In genomic region chr16:53093162-53093744, GRCh38 we compare ENCODE assay signal across 11 cellular contexts. TPM values are rescaled to one million over a fixed set of nuclear protein-coding genes. Genes with fewer than 3 reads are reported as not detected.
A peak's percentile ranks its signal among the peaks of the same experiment; 100 is the strongest.
DNase-seq lines count a peak whose midpoint lies in the region; ATAC-seq, FAIRE-seq and TF ChIP-seq lines count a peak whose summit lies in the region.
"Had no signal": no experiment of that assay in that cellular context is flagged by ENCODE, and none has a peak within 500 bp of the region (broad histone marks: within the 10 kb centered on the region; RNA-seq: fewer than 3 reads in every experiment).

No MANE protein-coding gene starts in this region.

- H3K27me3 Mint-ChIP-seq in CD4-positive, alpha-beta T cell: no peaks in the 10 kb centered on the region
- H3K27me3 Mint-ChIP-seq in GM23338 (ENCODE audit: insufficient read depth, low read depth, poor library complexity): peaks cover 8% of the 10 kb centered on the region

- no peak overlapping the region for H3K27ac ChIP-seq in CD4-positive, alpha-beta T cell (ENCODE audit: low read depth, low read length)
- H3K27ac ChIP-seq in OCI-LY1 (ENCODE audit: low read depth, low read length, poor library complexity, severe bottlenecking) (peak overlapping the region; percentile 56), endothelial cell of umbilical vein (ENCODE audit: insufficient read depth, low read depth, low read length) (peak overlapping the region; percentile 51), sigmoid colon (peak overlapping the region; percentile 17 to 90 (median 73)), GM23338 (ENCODE audit: low read depth) (no peak overlapping the region)

- CTCF ChIA-PET in CD4-positive, alpha-beta T cell (lab: Charles Lee): no interaction called here
- CTCF ChIA-PET in endothelial cell of umbilical vein (lab: Charles Lee): interaction anchor here (0.9 to 1.5 kb wide), 3 partner anchors 10 to 114 kb away, joined by 3 to 4 read pairs (median 4); no protein-coding TSS in a partner anchor

- H3K4me1 ChIP-seq in OCI-LY1 (ENCODE audit: insufficient read depth, low read length, severe bottlenecking) (peaks cover 37% of the 10 kb centered on the region), endothelial cell of umbilical vein (ENCODE audit: control insufficient read depth, extremely low read depth, insufficient read depth, low read length) (peaks cover 55% of the 10 kb centered on the region), sigmoid colon (peaks cover 0 to 69% (median 66%) of the 10 kb centered on the region in 4 donors), GM23338 (ENCODE audit: insufficient read depth) (peaks cover 58% of the 10 kb centered on the region)

- no peaks in the 10 kb centered on the region for H4K20me1 ChIP-seq in OCI-LY1 (ENCODE audit: insufficient read depth, low read length)
- no peaks in the 10 kb centered on the region for H4K20me1 ChIP-seq in endothelial cell of umbilical vein (replicated peaks; ENCODE audit: control insufficient read depth, extremely low read depth, insufficient read depth, low read length)
- no peaks in the 10 kb centered on the region for H4K20me1 ChIP-seq in GM23338 (replicated peaks; ENCODE audit: insufficient read depth)

- dilution Hi-C loops in endothelial cell of umbilical vein (cut with MboI; ENCODE audit: extremely low pct_ligation_motif_present, low sequenced_read_pairs): no loop called here

- H3K4me2 ChIP-seq in OCI-LY1 (ENCODE audit: low read length) (no peak overlapping the region), endothelial cell of umbilical vein (ENCODE audit: insufficient read depth, low read length) (no peak overlapping the region), GM23338 (no peak overlapping the region)

- no peak for FAIRE-seq in endothelial cell of umbilical vein (lab: Jason Lieb, UNC)
- FAIRE-seq: kidney had no signal

- POLR2A ChIA-PET in CD4-positive, alpha-beta T cell (lab: Charles Lee): interaction anchor here (0.6 kb wide), 1 partner anchor 104 kb away, joined by 3 read pairs; no protein-coding TSS in a partner anchor
- POLR2A ChIA-PET in endothelial cell of umbilical vein (lab: Charles Lee): interaction anchor here (0.6 kb wide), 1 partner anchor 21 kb away, joined by 7 read pairs; no protein-coding TSS in a partner anchor

- H3K9me1 ChIP-seq in endothelial cell of umbilical vein (replicated peaks; ENCODE audit: control insufficient read depth, extremely low read depth, insufficient read depth, low read length): no peaks in the 10 kb centered on the region

- H3K4me1 Mint-ChIP-seq in CD4-positive, alpha-beta T cell (ENCODE audit: low read depth): peaks cover 17% of the 10 kb centered on the region
- peaks cover 52% of the 10 kb centered on the region for H3K4me1 Mint-ChIP-seq in GM23338

- no peaks in the 10 kb centered on the region for H3K9me3 ChIP-seq in CD4-positive, alpha-beta T cell (ENCODE audit: control insufficient read depth, low read length)
- no peaks in the 10 kb centered on the region for H3K9me3 ChIP-seq in OCI-LY1 (ENCODE audit: low read length)
- no peaks in the 10 kb centered on the region for H3K9me3 ChIP-seq in endothelial cell of umbilical vein (replicated peaks; ENCODE audit: control insufficient read depth, insufficient read depth, low read length)
- H3K9me3 ChIP-seq in sigmoid colon: no peaks in the 10 kb centered on the region

- peak overlapping the region; percentile 67 for H3K27ac Mint-ChIP-seq in CD4-positive, alpha-beta T cell
- no peak overlapping the region for H3K27ac Mint-ChIP-seq in GM23338

- no peak overlapping the region for H3K4me3 ChIP-seq in OCI-LY1 (ENCODE audit: low read depth, low read length, poor library complexity, severe bottlenecking)
- no peak overlapping the region for H3K4me3 ChIP-seq in endothelial cell of umbilical vein (replicated peaks in 1 of 3; ENCODE audit: insufficient read depth in 1 of 3, low read depth in 1 of 3, low read length in 3 of 3)
- no peak overlapping the region for H3K4me3 ChIP-seq in sigmoid colon
- no peak overlapping the region for H3K4me3 ChIP-seq in GM23338

- WGBS in sigmoid colon, 2 donors: 96 to 97% methylated on average over 5 of the region's 5 CpGs

- no peaks in the 10 kb centered on the region for H3K79me2 ChIP-seq in OCI-LY1 (ENCODE audit: insufficient read depth, low read length)
- peaks cover 2% of the 10 kb centered on the region for H3K79me2 ChIP-seq in endothelial cell of umbilical vein (ENCODE audit: control insufficient read depth, insufficient read depth, low read length)
- H3K79me2 ChIP-seq in GM23338 (replicated peaks; ENCODE audit: insufficient read depth): peaks cover 9% of the 10 kb centered on the region

- no peaks in the 10 kb centered on the region for H3K9me3 Mint-ChIP-seq in CD4-positive, alpha-beta T cell
- H3K9me3 Mint-ChIP-seq in GM23338: no peaks in the 10 kb centered on the region

- ATAC-seq in CD4-positive, alpha-beta T cell (ENCODE audit: poor library complexity): no peak
- no peak for ATAC-seq in GM23338

- H3K4me3 Mint-ChIP-seq in CD4-positive, alpha-beta T cell: no peak overlapping the region
- H3K4me3 Mint-ChIP-seq in GM23338: no peak overlapping the region

- no peak overlapping the region for H2AFZ ChIP-seq in OCI-LY1 (ENCODE audit: low read length)
- H2AFZ ChIP-seq in endothelial cell of umbilical vein (ENCODE audit: low read depth, low read length): no peak overlapping the region
- H2AFZ ChIP-seq in GM23338: no peak overlapping the region

- H3K27me3 ChIP-seq in CD4-positive, alpha-beta T cell (ENCODE audit: control insufficient read depth, insufficient read depth, low read length): no peaks in the 10 kb centered on the region
- H3K27me3 ChIP-seq in OCI-LY1 (ENCODE audit: insufficient read depth, low read length) (no peaks in the 10 kb centered on the region), endothelial cell of umbilical vein (ENCODE audit: control insufficient read depth in 2 of 2, insufficient read depth in 2 of 2, low read length in 2 of 2) (no peaks in the 10 kb centered on the region), sigmoid colon (no peaks in the 10 kb centered on the region), GM23338 (ENCODE audit: insufficient read depth) (no peaks in the 10 kb centered on the region)

- no peak for TF ChIP-seq EP300 in sigmoid colon (IDR thresholded peaks at IDR 0.05)

- DNase-seq in CD4-positive, alpha-beta T cell: no peak
- DNase-seq in endothelial cell of umbilical vein (ENCODE audit: low read depth, low spot score): no peak
- DNase-seq in sigmoid colon: no peak
- DNase-seq in amygdala (lab: John Stamatoyannopoulos, UW): no peak
- no peak for DNase-seq in GM23338 (ENCODE audit: low spot score)
- DNase-seq in MV-4-11 (lab: John Stamatoyannopoulos, UW): no peak
- DNase-seq in GM13976 (ENCODE audit: low spot score): no peak
- DNase-seq: NCI-H1048, NCI-H526 treated with DMSO at 0.1 percent for 48 hours had no signal

- no peaks in the 10 kb centered on the region for H3K9me2 ChIP-seq in OCI-LY1 (ENCODE audit: low read depth, low read length)
- no peaks in the 10 kb centered on the region for H3K9me2 ChIP-seq in GM23338 (ENCODE audit: insufficient read depth)

- BruUV-seq in endothelial cell of umbilical vein (replicated peaks; lab: Mats Ljungman, UMichigan): no TSS peak

- H3F3A ChIP-seq in OCI-LY1 (ENCODE audit: insufficient read depth, low read length): no peaks in the 10 kb centered on the region
- H3F3A ChIP-seq in GM23338 (replicated peaks; ENCODE audit: low read depth): peaks cover 4% of the 10 kb centered on the region; the same call in 1 of the 2 replicates

- H3K36me3 ChIP-seq in OCI-LY1 (ENCODE audit: insufficient read depth, low read length) (no peaks in the 10 kb centered on the region), endothelial cell of umbilical vein (ENCODE audit: control insufficient read depth in 2 of 2, extremely low read depth in 1 of 2, insufficient read depth in 2 of 2, low read length in 2 of 2) (no peaks in the 10 kb centered on the region), sigmoid colon (no peaks in the 10 kb centered on the region), GM23338 (ENCODE audit: insufficient read depth) (no peaks in the 10 kb centered on the region)

- in situ Hi-C loops in GM13976 (cut with MboI; ENCODE audit: low sequenced_read_pairs, unreplicated experiment): no loop called here

- TF ChIP-seq CTCF in CD4-positive, alpha-beta T cell (IDR thresholded peaks at IDR 0.05): no peak
- TF ChIP-seq CTCF in OCI-LY1 (IDR thresholded peaks at IDR 0.05; ENCODE audit: low read length) (no peak), endothelial cell of umbilical vein (IDR thresholded peaks at IDR 0.05; ENCODE audit: extremely low read depth in 1 of 2, insufficient read depth in 1 of 2, low read depth in 1 of 2, low read length in 2 of 2) (no peak), sigmoid colon (IDR thresholded peaks at IDR 0.05) (no peak), GM23338 (conservative IDR thresholded peaks at IDR 0.05; ENCODE audit: low read depth in 2 of 2) (no peak), GM13976 (IDR thresholded peaks at IDR 0.05; ENCODE audit: borderline replicate concordance, control extremely low read depth, extremely low read depth, insufficient read depth, missing control alignments) (no peak)

- intact Hi-C loops in CD4-positive, alpha-beta T cell (cut with DNase I, micrococcal nuclease): no loop called here
- intact Hi-C loops in endothelial cell of umbilical vein (cut with micrococcal nuclease) (loop anchor here (1.0 to 5.0 kb wide), 2 partner anchors 36 to 424 kb away; no protein-coding TSS in a partner anchor), sigmoid colon (cut with DNase I) (no loop called here)

- H3K36me3 Mint-ChIP-seq in CD4-positive, alpha-beta T cell (ENCODE audit: low read depth): no peaks in the 10 kb centered on the region
- H3K36me3 Mint-ChIP-seq in GM23338 (ENCODE audit: low read depth): peaks cover 3% of the 10 kb centered on the region; the same call in 1 of the 3 replicates

- TF ChIP-seq POLR2A in endothelial cell of umbilical vein (IDR thresholded peaks at IDR 0.05; ENCODE audit: low read depth, low read length) (no peak), sigmoid colon (IDR thresholded peaks at IDR 0.05) (no peak)

- H3K9ac ChIP-seq in OCI-LY1 (ENCODE audit: low read length) (no peak overlapping the region; the same call in 1 of the 2 replicates), endothelial cell of umbilical vein (replicated peaks; ENCODE audit: extremely low read depth, insufficient read depth, low read length) (no peak overlapping the region)

RNA-seq across cellular contexts. Expression of gene CHD9, which starts 38.5 kb away (rescaled TPM):
- total RNA-seq in CD4-positive, alpha-beta T cell: 10 to 100 TPM; 28.2 to 28.8 TPM
- total RNA-seq in endothelial cell of umbilical vein: 59.2 and 62.1 TPM in 2 replicates
- 8.6 and 9.9 TPM in 2 replicates for polyA plus RNA-seq in endothelial cell of umbilical vein
- polyA plus RNA-seq in endothelial cell of umbilical vein (2011; cell fraction: cytosol; rRNA removed): 10.7 and 11.8 TPM in 2 replicates
- 54.6 and 64.1 TPM in 2 replicates for polyA plus RNA-seq in endothelial cell of umbilical vein (2011; cell fraction: nucleus; rRNA removed)
- polyA plus RNA-seq in endothelial cell of umbilical vein (2012): 21.5 and 28.0 TPM in 2 replicates
- 96.2 and 101 TPM in 2 replicates for polyA minus RNA-seq in endothelial cell of umbilical vein
- polyA minus RNA-seq in endothelial cell of umbilical vein (2011; cell fraction: cytosol; rRNA and poly(A)+ RNA removed): 18.7 TPM
- 134 and 216 TPM in 2 replicates for polyA minus RNA-seq in endothelial cell of umbilical vein (2011; cell fraction: nucleus; rRNA and poly(A)+ RNA removed)
- 10 to 100 TPM; 55.5 to 88.5 (median 85.5) TPM for total RNA-seq in sigmoid colon
- polyA plus RNA-seq in sigmoid colon: 10 to 100 TPM; 13.8 to 20.1 (median 15.2) TPM
- 18.8 and 21.9 TPM in 2 replicates for total RNA-seq in GM23338 (2014; rRNA removed; shearing (Covaris generic))
- polyA plus RNA-seq in GM23338 (2016; fragmentation: Nextera tagmentation; extraction: Ambion mirVana): 32.4 and 46.6 TPM in 2 replicates

RNA-seq across cellular contexts. Expression of gene CHD9NB, which starts 40.6 kb away (rescaled TPM):
- total RNA-seq in CD4-positive, alpha-beta T cell: not detected
- 0.66 and 1.7 TPM in 2 replicates for total RNA-seq in endothelial cell of umbilical vein
- polyA plus RNA-seq in endothelial cell of umbilical vein: 0.35 and 0.44 TPM in 2 replicates
- 0.58 TPM in 2 replicates for polyA plus RNA-seq in endothelial cell of umbilical vein (2011; cell fraction: cytosol; rRNA removed)
- polyA plus RNA-seq in endothelial cell of umbilical vein (2011; cell fraction: nucleus; rRNA removed): 0.94 and 1.2 TPM in 2 replicates
- polyA plus RNA-seq in endothelial cell of umbilical vein (2012): 0.71 and 1.5 TPM in 2 replicates
- polyA minus RNA-seq in endothelial cell of umbilical vein: 0.53 and 1.4 TPM in 2 replicates
- not detected for polyA minus RNA-seq in endothelial cell of umbilical vein (2011; cell fraction: cytosol; rRNA and poly(A)+ RNA removed)
- 0.72 and 1.3 TPM in 2 replicates for polyA minus RNA-seq in endothelial cell of umbilical vein (2011; cell fraction: nucleus; rRNA and poly(A)+ RNA removed)
- total RNA-seq in sigmoid colon: under 1 TPM in 2 of 4 donors, not detected in 2; 0.55 to 0.71 TPM
- polyA plus RNA-seq in sigmoid colon: 1 to 10 TPM; 4.6 to 9.5 (median 6.6) TPM
- total RNA-seq in GM23338 (2014; rRNA removed; shearing (Covaris generic)): 4.2 and 4.5 TPM in 2 replicates
- 1.5 and 1.7 TPM in 2 replicates for polyA plus RNA-seq in GM23338 (2016; fragmentation: Nextera tagmentation; extraction: Ambion mirVana)

Comparison
In these comparisons a context has a peak if more than half of its experiments do, and no peak if none do; other contexts are left out.
1. H3K27ac ChIP-seq: peak in OCI-LY1 (single experiment), endothelial cell of umbilical vein (single experiment) and sigmoid colon (4 of 4); none in CD4-positive, alpha-beta T cell (single experiment) and GM23338 (single experiment).